2 cellular contexts compared by ENCODE assay signal in the genomic region with DNA sequence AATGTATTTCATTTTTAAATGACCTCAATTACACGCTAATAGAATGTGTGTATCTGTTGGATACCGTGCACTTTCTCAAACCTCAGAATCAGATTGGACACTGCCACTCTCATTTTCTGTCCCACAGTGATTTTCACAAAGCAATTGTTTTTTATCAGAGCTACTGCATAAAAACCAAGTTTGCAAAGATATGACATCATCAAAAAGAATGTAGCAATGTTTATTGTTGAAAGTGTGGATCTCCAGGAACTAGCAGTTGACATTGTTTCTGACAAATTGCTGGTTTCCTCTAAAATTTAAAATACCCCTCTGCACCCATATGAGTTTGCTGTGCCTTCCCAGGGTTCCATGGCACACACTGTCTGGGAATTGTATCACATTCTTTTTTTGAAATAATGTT.
TF ChIP-seq lines count a peak whose summit lies in the region.

No MANE protein-coding gene starts in this region.

TF ChIP-seq in SK-N-SH, 30 proteins besides CTCF, POLR2A, EP300 and RAD21:
- TF ChIP-seq, protein P1, sequence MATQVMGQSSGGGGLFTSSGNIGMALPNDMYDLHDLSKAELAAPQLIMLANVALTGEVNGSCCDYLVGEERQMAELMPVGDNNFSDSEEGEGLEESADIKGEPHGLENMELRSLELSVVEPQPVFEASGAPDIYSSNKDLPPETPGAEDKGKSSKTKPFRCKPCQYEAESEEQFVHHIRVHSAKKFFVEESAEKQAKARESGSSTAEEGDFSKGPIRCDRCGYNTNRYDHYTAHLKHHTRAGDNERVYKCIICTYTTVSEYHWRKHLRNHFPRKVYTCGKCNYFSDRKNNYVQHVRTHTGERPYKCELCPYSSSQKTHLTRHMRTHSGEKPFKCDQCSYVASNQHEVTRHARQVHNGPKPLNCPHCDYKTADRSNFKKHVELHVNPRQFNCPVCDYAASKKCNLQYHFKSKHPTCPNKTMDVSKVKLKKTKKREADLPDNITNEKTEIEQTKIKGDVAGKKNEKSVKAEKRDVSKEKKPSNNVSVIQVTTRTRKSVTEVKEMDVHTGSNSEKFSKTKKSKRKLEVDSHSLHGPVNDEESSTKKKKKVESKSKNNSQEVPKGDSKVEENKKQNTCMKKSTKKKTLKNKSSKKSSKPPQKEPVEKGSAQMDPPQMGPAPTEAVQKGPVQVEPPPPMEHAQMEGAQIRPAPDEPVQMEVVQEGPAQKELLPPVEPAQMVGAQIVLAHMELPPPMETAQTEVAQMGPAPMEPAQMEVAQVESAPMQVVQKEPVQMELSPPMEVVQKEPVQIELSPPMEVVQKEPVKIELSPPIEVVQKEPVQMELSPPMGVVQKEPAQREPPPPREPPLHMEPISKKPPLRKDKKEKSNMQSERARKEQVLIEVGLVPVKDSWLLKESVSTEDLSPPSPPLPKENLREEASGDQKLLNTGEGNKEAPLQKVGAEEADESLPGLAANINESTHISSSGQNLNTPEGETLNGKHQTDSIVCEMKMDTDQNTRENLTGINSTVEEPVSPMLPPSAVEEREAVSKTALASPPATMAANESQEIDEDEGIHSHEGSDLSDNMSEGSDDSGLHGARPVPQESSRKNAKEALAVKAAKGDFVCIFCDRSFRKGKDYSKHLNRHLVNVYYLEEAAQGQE (IDR thresholded peaks at IDR 0.05; ENCODE audit: low read depth, low read length): no peak
- TF ChIP-seq SIN3A (IDR thresholded peaks at IDR 0.05; ENCODE audit: borderline replicate concordance, low read depth, low read length) (no peak), IRF3 (IDR thresholded peaks at IDR 0.05; ENCODE audit: low read depth, low read length) (no peak), CHD2 (IDR thresholded peaks at IDR 0.05; ENCODE audit: low read length, partially characterized antibody) (no peak), PBX3 (IDR thresholded peaks at IDR 0.05) (0 out of 2 replicates have a peak, but pooled peaks have one; percentile 6), TCF12 (IDR thresholded peaks at IDR 0.05) (0 out of 2 replicates have a peak, but pooled peaks have one; percentile 23), RFX5 (IDR thresholded peaks at IDR 0.05; ENCODE audit: low read length) (no peak), NRF1 (IDR thresholded peaks at IDR 0.05; ENCODE audit: low read depth, low read length) (no peak), MEF2A (IDR thresholded peaks at IDR 0.05; ENCODE audit: borderline replicate concordance, low read depth) (no peak), GABPA (IDR thresholded peaks at IDR 0.05; ENCODE audit: low read depth) (no peak), YY1 (IDR thresholded peaks at IDR 0.05; ENCODE audit: low read depth) (no peak), MXI1 (IDR thresholded peaks at IDR 0.05; ENCODE audit: low read depth, low read length) (no peak), RCOR1 (IDR thresholded peaks at IDR 0.05; ENCODE audit: low read length) (no peak)
- TF ChIP-seq, protein P2, sequence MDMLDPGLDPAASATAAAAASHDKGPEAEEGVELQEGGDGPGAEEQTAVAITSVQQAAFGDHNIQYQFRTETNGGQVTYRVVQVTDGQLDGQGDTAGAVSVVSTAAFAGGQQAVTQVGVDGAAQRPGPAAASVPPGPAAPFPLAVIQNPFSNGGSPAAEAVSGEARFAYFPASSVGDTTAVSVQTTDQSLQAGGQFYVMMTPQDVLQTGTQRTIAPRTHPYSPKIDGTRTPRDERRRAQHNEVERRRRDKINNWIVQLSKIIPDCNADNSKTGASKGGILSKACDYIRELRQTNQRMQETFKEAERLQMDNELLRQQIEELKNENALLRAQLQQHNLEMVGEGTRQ (IDR thresholded peaks at IDR 0.05; ENCODE audit: borderline replicate concordance, low read depth, low read length): no peak
- TF ChIP-seq, protein P3, sequence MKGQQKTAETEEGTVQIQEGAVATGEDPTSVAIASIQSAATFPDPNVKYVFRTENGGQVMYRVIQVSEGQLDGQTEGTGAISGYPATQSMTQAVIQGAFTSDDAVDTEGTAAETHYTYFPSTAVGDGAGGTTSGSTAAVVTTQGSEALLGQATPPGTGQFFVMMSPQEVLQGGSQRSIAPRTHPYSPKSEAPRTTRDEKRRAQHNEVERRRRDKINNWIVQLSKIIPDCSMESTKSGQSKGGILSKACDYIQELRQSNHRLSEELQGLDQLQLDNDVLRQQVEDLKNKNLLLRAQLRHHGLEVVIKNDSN (IDR thresholded peaks at IDR 0.05; ENCODE audit: borderline replicate concordance, low read depth): no peak
- TF ChIP-seq, protein P4, sequence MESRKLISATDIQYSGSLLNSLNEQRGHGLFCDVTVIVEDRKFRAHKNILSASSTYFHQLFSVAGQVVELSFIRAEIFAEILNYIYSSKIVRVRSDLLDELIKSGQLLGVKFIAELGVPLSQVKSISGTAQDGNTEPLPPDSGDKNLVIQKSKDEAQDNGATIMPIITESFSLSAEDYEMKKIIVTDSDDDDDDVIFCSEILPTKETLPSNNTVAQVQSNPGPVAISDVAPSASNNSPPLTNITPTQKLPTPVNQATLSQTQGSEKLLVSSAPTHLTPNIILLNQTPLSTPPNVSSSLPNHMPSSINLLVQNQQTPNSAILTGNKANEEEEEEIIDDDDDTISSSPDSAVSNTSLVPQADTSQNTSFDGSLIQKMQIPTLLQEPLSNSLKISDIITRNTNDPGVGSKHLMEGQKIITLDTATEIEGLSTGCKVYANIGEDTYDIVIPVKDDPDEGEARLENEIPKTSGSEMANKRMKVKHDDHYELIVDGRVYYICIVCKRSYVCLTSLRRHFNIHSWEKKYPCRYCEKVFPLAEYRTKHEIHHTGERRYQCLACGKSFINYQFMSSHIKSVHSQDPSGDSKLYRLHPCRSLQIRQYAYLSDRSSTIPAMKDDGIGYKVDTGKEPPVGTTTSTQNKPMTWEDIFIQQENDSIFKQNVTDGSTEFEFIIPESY (IDR thresholded peaks at IDR 0.05; ENCODE audit: borderline replicate concordance, low read depth): no peak

TF ChIP-seq in SK-N-SH treated with all-trans-retinoic acid at 6 μM for 48 hours, 23 proteins besides CTCF, POLR2A, EP300 and RAD21 (continued from another document):
- TF ChIP-seq POU6F1 (CRISPR knock-in tag; IDR thresholded peaks at IDR 0.05; ENCODE audit: borderline replicate concordance, low read depth): no peak
- TF ChIP-seq GLIS3 (CRISPR knock-in tag; IDR thresholded peaks at IDR 0.05): no peak
- TF ChIP-seq, protein P5, sequence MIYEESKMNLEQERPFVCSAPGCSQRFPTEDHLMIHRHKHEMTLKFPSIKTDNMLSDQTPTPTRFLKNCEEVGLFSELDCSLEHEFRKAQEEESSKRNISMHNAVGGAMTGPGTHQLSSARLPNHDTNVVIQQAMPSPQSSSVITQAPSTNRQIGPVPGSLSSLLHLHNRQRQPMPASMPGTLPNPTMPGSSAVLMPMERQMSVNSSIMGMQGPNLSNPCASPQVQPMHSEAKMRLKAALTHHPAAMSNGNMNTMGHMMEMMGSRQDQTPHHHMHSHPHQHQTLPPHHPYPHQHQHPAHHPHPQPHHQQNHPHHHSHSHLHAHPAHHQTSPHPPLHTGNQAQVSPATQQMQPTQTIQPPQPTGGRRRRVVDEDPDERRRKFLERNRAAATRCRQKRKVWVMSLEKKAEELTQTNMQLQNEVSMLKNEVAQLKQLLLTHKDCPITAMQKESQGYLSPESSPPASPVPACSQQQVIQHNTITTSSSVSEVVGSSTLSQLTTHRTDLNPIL (CRISPR knock-in tag; IDR thresholded peaks at IDR 0.05; ENCODE audit: low read depth): no peak
- TF ChIP-seq ZNF8 (CRISPR knock-in tag; IDR thresholded peaks at IDR 0.05): no peak
- no peak for TF ChIP-seq TOX (CRISPR knock-in tag; IDR thresholded peaks at IDR 0.05; ENCODE audit: borderline replicate concordance)
- TF ChIP-seq ZC3H10 (CRISPR knock-in tag; IDR thresholded peaks at IDR 0.05): no peak
- TF ChIP-seq CSRNP3 (CRISPR knock-in tag; IDR thresholded peaks at IDR 0.05): no peak
- TF ChIP-seq ARNTL (CRISPR knock-in tag; IDR thresholded peaks at IDR 0.05; ENCODE audit: borderline replicate concordance, low read depth): no peak
TF ChIP-seq in SK-N-SH treated with all-trans-retinoic acid at 6 μM for 48 hours: peak in this region for 0.
